Comparison of ENCODE assay signal across 7 cellular contexts in the genomic region with DNA sequence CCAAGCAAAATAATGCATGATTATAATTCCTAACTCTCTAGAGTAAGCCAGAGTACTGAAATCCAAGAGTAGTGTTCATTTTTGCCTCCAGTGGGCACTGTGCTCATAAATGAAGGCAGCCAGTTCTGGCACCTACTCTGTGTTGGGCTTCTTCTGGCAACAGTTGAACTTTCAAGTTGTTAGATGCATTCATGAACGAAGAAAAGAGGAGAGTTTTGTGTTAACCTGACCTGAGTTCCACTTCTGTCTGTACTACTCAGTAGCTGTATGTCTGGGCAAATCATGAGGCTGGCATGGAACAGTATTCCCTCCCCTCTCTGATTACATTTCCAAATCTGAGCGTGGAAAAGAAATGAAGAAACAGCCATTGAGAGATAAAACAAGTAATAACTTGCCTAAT. TPM values are rescaled to one million over a fixed set of nuclear protein-coding genes. Genes with fewer than 3 reads are reported as not detected.
A peak's percentile ranks its signal among the peaks of the same experiment; 100 is the strongest.
DNase-seq lines count a peak whose midpoint lies in the region; ATAC-seq and TF ChIP-seq lines count a peak whose summit lies in the region.

No MANE protein-coding gene starts in this region.

- ATAC-seq in HG03159 (IDR thresholded peaks at IDR 0.05; ENCODE audit: unreplicated experiment): peak; percentile 65
- ATAC-seq in left lung: peak; percentile 92
- no peak for ATAC-seq in HG03196 (IDR thresholded peaks at IDR 0.05; ENCODE audit: unreplicated experiment)
- ATAC-seq in HG03439 (IDR thresholded peaks at IDR 0.05; ENCODE audit: unreplicated experiment): no peak

- no peak for TF ChIP-seq POLR2A in adrenal gland (IDR thresholded peaks at IDR 0.05)

- H3K4me3 ChIP-seq in adrenal gland: no peak overlapping the region
- H3K4me3 ChIP-seq in left lung: no peak overlapping the region

- H3K27me3 ChIP-seq in adrenal gland (no peaks in the 10 kb centered on the region), left lung (peaks cover 0 to 10% of the 10 kb centered on the region in 2 donors)

- no peak for DNase-seq in GM13977 (ENCODE audit: low spot score)
- peak in 6 of 7 donors; percentile 17 to 66 (median 48) for DNase-seq in adrenal gland
- no peak for DNase-seq in left lung
- DNase-seq in GM19240 (ENCODE audit: insufficient read length, low spot score): no peak

- H3K4me1 ChIP-seq in adrenal gland (replicated peaks in 1 of 2): no peaks in the 10 kb centered on the region
- no peaks in the 10 kb centered on the region for H3K4me1 ChIP-seq in left lung

- H3K36me3 ChIP-seq in adrenal gland (replicated peaks in 1 of 2) (no peaks in the 10 kb centered on the region), left lung (no peaks in the 10 kb centered on the region)

- WGBS in adrenal gland, 4 donors: 43 to 65% (median 58%) methylated on average over 2 of the region's 2 CpGs

- H3K9me3 ChIP-seq in adrenal gland (replicated peaks in 1 of 3): no peaks in the 10 kb centered on the region
- H3K9me3 ChIP-seq in left lung: no peaks in the 10 kb centered on the region

- TF ChIP-seq CTCF in GM13977 (IDR thresholded peaks at IDR 0.05; ENCODE audit: extremely low read depth, insufficient read depth, missing control alignments) (peak; percentile 47), adrenal gland (IDR thresholded peaks at IDR 0.05) (peak; percentile 34 to 64 (median 54)), left lung (IDR thresholded peaks at IDR 0.05) (peak; percentile 33 to 48)

- in situ Hi-C loops in GM13977 (cut with MboI; ENCODE audit: low pct_unique_long_range_greater_than_20kb, low sequenced_read_pairs, unreplicated experiment): no loop called here

- intact Hi-C loops in adrenal gland (cut with DNase I): no loop called here
- intact Hi-C loops in left lung (cut with DNase I): no loop called here

- H3K27ac ChIP-seq in adrenal gland: no peak overlapping the region
- H3K27ac ChIP-seq in left lung: no peak overlapping the region

RNA-seq across cellular contexts. Expression of a gene that starts 20.3 kb away (rescaled TPM):
- 10 to 100 TPM in 4 of 8 donors, 1 to 10 TPM in 4; 3.3 to 24.9 (median 9.6) TPM for total RNA-seq in adrenal gland
- polyA plus RNA-seq in adrenal gland: 1 to 10 TPM in 2 of 3 donors, under 1 TPM in 1; 0.74 to 3.1 (median 1.6) TPM
- total RNA-seq in left lung: 1 to 10 TPM; 3.4 to 7.1 TPM

Comparison
In these comparisons a context has a peak if more than half of its experiments do, and no peak if none do; other contexts are left out.
1. DNase-seq: peak in adrenal gland (6 of 7); none in GM13977 (single experiment), left lung (0 of 2) and GM19240 (single experiment).
2. ATAC-seq: peak in HG03159 (single experiment) and left lung (single experiment); none in HG03196 (single experiment) and HG03439 (single experiment).
3. Peak in every context shown above with its lines, with median percentiles within 50 percentile points of each other: CTCF ChIP-seq.